In genomic region chr7:4725014-4725951, GRCh38 we compare ENCODE assay signal across 8 cellular contexts. TPM values are rescaled to one million over a fixed set of nuclear protein-coding genes. Genes with fewer than 3 reads are reported as not detected.
A peak's percentile ranks its signal among the peaks of the same experiment; 100 is the strongest.
DNase-seq lines count a peak whose midpoint lies in the region; ATAC-seq lines count a peak whose summit lies in the region.

No MANE protein-coding gene starts in this region.

- peaks cover 31 to 42% of the 10 kb centered on the region in 2 donors for H3K36me3 Mint-ChIP-seq in stimulated activated naive B cell treated with anti-CD40 and anti-IgM and Interleukin-4, amounts not matched to agents 10 μg/mL and 1 μg/mL and 100 μg/mL, for 72 hours

- H3K9ac ChIP-seq in endocrine pancreas (ENCODE audit: control insufficient read depth, insufficient read depth, low read length) = peak overlapping the region; percentile 83

- 36 to 40% methylated on average over 42 to 46 of the region's 50 CpGs for WGBS in mesodermal cell (ENCODE audit: insufficient coverage in 2 of 2), 2 experiments

- H3K36me3 ChIP-seq in MG63 = peaks cover 24% of the 10 kb centered on the region
- no peaks in the 10 kb centered on the region for H3K36me3 ChIP-seq in endocrine pancreas (ENCODE audit: control insufficient read depth, insufficient read depth, low read length)
- peaks cover 42% of the 10 kb centered on the region for H3K36me3 ChIP-seq in mesodermal cell (ENCODE audit: control insufficient read depth, insufficient read depth, low read length)

- peak overlapping the region; percentile 51 for H3K4me3 ChIP-seq in MG63
- H3K4me3 ChIP-seq in endocrine pancreas (ENCODE audit: control insufficient read depth, insufficient read depth, low read length) = peak overlapping the region; percentile 38
- peak overlapping the region; percentile 18 for H3K4me3 ChIP-seq in mesodermal cell (ENCODE audit: extremely low read depth, insufficient read depth, low read length, poor library complexity, severe bottlenecking)

- DNase-seq in DMS153 (lab: John Stamatoyannopoulos, UW) (peak; percentile 59), MG63 (peak; percentile 90), HuH-7 (ENCODE audit: low spot score) (no peak)
- peak; percentile 80 for DNase-seq in activated CD8-positive, alpha-beta memory T cell treated with anti-CD3 and anti-CD28 coated beads for 24 hours
- DNase-seq in stimulated activated naive B cell treated with anti-CD40 and anti-IgM and Interleukin-4, amounts not matched to agents 10 μg/mL and 1 μg/mL and 100 μg/mL, for 72 hours = peak; percentile 73

- peak overlapping the region; percentile 98 for H3K27ac Mint-ChIP-seq in stimulated activated naive B cell treated with anti-CD40 and anti-IgM and Interleukin-4, amounts not matched to agents 10 μg/mL and 1 μg/mL and 100 μg/mL, for 72 hours

- H3K27me3 ChIP-seq in MG63 (no peaks in the 10 kb centered on the region), endocrine pancreas (ENCODE audit: control insufficient read depth, insufficient read depth, low read length) (no peaks in the 10 kb centered on the region)

- no peaks in the 10 kb centered on the region for H3K9me3 ChIP-seq in MG63
- H3K9me3 ChIP-seq in endocrine pancreas (ENCODE audit: control insufficient read depth, low read length) = no peaks in the 10 kb centered on the region
- no peaks in the 10 kb centered on the region for H3K9me3 ChIP-seq in mesodermal cell (ENCODE audit: control insufficient read depth, low read length)

- H3K4me1 ChIP-seq in endocrine pancreas (ENCODE audit: control insufficient read depth, insufficient read depth, low read length) (no peaks in the 10 kb centered on the region), mesodermal cell (ENCODE audit: control insufficient read depth, insufficient read depth, low read length, poor library complexity, severe bottlenecking) (peaks cover 39% of the 10 kb centered on the region)

- H3K9me3 Mint-ChIP-seq in stimulated activated naive B cell treated with anti-CD40 and anti-IgM and Interleukin-4, amounts not matched to agents 10 μg/mL and 1 μg/mL and 100 μg/mL, for 72 hours = no peaks in the 10 kb centered on the region

- no peaks in the 10 kb centered on the region for H3K27me3 Mint-ChIP-seq in stimulated activated naive B cell treated with anti-CD40 and anti-IgM and Interleukin-4, amounts not matched to agents 10 μg/mL and 1 μg/mL and 100 μg/mL, for 72 hours

- H3K4me1 Mint-ChIP-seq in stimulated activated naive B cell treated with anti-CD40 and anti-IgM and Interleukin-4, amounts not matched to agents 10 μg/mL and 1 μg/mL and 100 μg/mL, for 72 hours = peaks cover 40 to 75% of the 10 kb centered on the region in 2 donors

- peak; percentile 74 for ATAC-seq in GM21576 (IDR thresholded peaks at IDR 0.05; ENCODE audit: unreplicated experiment)
- peak; percentile 77 to 83 for ATAC-seq in stimulated activated naive B cell treated with anti-CD40 and anti-IgM and Interleukin-4, amounts not matched to agents 10 μg/mL and 1 μg/mL and 100 μg/mL, for 72 hours (replicated peaks)

- H3K4me3 Mint-ChIP-seq in stimulated activated naive B cell treated with anti-CD40 and anti-IgM and Interleukin-4, amounts not matched to agents 10 μg/mL and 1 μg/mL and 100 μg/mL, for 72 hours = peak overlapping the region; percentile 84 to 87

- peak overlapping the region; percentile 93 for H3K27ac ChIP-seq in mesodermal cell (ENCODE audit: low read depth, low read length, severe bottlenecking)

RNA-seq across cellular contexts. Expression of gene FOXK1, which starts 43.2 kb away (rescaled TPM):
- total RNA-seq in MG63 (2014; rRNA removed; shearing (Covaris generic); ENCODE audit: low replicate concordance) = 21.8 and 23.9 TPM in 2 replicates
- 15.0 TPM for polyA plus RNA-seq in mesodermal cell (2013, experiment 1 of 2)
- polyA plus RNA-seq in mesodermal cell (2013, experiment 2 of 2) = 11.8 TPM

RNA-seq across cellular contexts. Expression of gene AP5Z1, which starts 50.1 kb away (rescaled TPM):
- total RNA-seq in MG63 (2014; rRNA removed; shearing (Covaris generic); ENCODE audit: low replicate concordance) = 23.0 and 38.2 TPM in 2 replicates
- 17.0 TPM for polyA plus RNA-seq in mesodermal cell (2013, experiment 1 of 2)
- polyA plus RNA-seq in mesodermal cell (2013, experiment 2 of 2) = 11.0 TPM
